In the genomic region with DNA sequence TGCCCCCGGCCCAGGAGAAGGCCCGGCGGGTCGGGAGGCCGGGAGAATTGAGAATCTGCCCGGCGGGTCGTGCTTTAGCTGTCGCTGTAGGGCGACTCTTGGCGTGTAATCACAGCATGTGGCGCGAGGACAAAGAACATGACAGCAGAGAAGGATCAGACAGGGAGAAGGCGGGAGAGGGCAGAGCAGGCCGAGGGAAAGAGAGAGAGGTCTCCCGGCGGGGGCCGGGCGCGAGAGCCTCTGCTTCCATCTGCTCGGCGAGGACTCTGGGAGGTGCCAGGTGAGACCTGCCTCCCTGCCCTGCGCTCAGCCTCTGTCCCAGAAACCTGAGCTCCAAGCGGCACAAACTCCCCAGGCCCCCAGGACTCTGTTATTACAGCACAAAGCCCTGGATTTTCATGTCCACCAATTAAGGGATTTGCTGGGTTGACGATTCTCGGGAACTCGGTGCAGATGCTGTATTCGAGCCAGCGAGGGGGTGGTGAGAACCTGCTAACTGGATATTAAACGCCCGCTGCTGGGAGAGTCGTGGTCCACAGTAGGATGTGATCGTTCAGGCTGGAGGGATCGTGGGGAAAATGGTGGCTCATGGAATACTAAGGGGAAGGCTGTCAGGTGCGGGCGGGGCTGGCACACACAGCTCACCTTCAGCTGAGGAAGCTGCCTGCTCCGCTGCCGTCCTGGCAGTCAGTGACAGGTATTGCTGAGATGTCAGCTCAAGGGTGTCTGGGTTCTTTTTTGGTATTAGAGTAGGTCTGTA, we compare ENCODE assay signal across 14 cellular contexts.
DNase-seq lines count a peak whose midpoint lies in the region; ATAC-seq and TF ChIP-seq lines count a peak whose summit lies in the region.
"Had no signal": no experiment of that assay in that cellular context is flagged by ENCODE, and none has a peak within 500 bp of the region (broad histone marks: within the 10 kb centered on the region; RNA-seq: fewer than 3 reads in every experiment).

No MANE protein-coding gene starts in this region.

- H2AK9ac ChIP-seq in IMR-90 (replicated peaks; ENCODE audit: low read depth, low read length, poor library complexity) = peak overlapping the region; percentile 46

- 86% methylated on average over 11 of the region's 38 CpGs; no CpG with 5 or more reads in 1 of the 2 experiments for WGBS in IMR-90 (ENCODE audit: extremely low coverage in 2 of 2, insufficient read length in 1 of 2), 2 experiments
- 85 to 93% (median 89%) methylated on average over 38 of the region's 38 CpGs for WGBS in heart left ventricle, 4 donors

- no peak overlapping the region for H2BK20ac ChIP-seq in IMR-90 (ENCODE audit: low read depth, low read length)

- no peak for TF ChIP-seq RAD21 in IMR-90 (IDR thresholded peaks at IDR 0.05; ENCODE audit: low read length)

- no peaks in the 10 kb centered on the region for H3K27me3 ChIP-seq in IMR-90 (ENCODE audit: control insufficient read depth, insufficient read depth, low read length)
- H3K27me3 ChIP-seq in dorsolateral prefrontal cortex = no peaks in the 10 kb centered on the region
- no peaks in the 10 kb centered on the region for H3K27me3 ChIP-seq in heart left ventricle
- no peaks in the 10 kb centered on the region for H3K27me3 ChIP-seq in CD8-positive, alpha-beta T cell (ENCODE audit: insufficient read depth, low read length)
- H3K27me3 ChIP-seq: BE2C had no signal

- TF ChIP-seq POLR2A in IMR-90 (IDR thresholded peaks at IDR 0.05; ENCODE audit: low read depth, low read length) (no peak), heart left ventricle (IDR thresholded peaks at IDR 0.05) (no peak)

- no peak overlapping the region for H2AK5ac ChIP-seq in IMR-90 (ENCODE audit: low read depth, low read length)

- no peak overlapping the region for H3K18ac ChIP-seq in IMR-90 (ENCODE audit: low read depth, low read length)

- peaks cover 90% of the 10 kb centered on the region for H4K20me1 ChIP-seq in IMR-90 (ENCODE audit: insufficient read depth, low read length)

- H3K4me1 ChIP-seq in IMR-90 (ENCODE audit: control insufficient read depth, insufficient read depth, low read length) (peaks cover 17% of the 10 kb centered on the region), heart left ventricle (peaks cover 0 to 23% (median 10%) of the 10 kb centered on the region in 12 donors)
- H3K4me1 ChIP-seq in CD8-positive, alpha-beta T cell (ENCODE audit: insufficient read depth, low read length) = no peaks in the 10 kb centered on the region

- no peak overlapping the region for H3K9ac ChIP-seq in IMR-90 (ENCODE audit: low read depth, low read length)

- no peak overlapping the region for H3K14ac ChIP-seq in IMR-90 (replicated peaks; ENCODE audit: low read depth, low read length)

- H4K8ac ChIP-seq in IMR-90 (ENCODE audit: low read depth in 2 of 2, low read length in 2 of 2) = no peak overlapping the region

- H3K4me1 Mint-ChIP-seq in CD8-positive, alpha-beta T cell (ENCODE audit: low read depth) = no peaks in the 10 kb centered on the region
- H3K4me1 Mint-ChIP-seq: activated naive CD8-positive, alpha-beta T cell treated with anti-CD3 and anti-CD28 coated beads for 36 hours had no signal

- ATAC-seq in IMR-90 (ENCODE audit: low read depth) (no peak), heart left ventricle (no peak)
- no peak for ATAC-seq in CD8-positive, alpha-beta T cell
- ATAC-seq: left ventricle myocardium superior, Right ventricle myocardium inferior had no signal

- H3K27me3 Mint-ChIP-seq in CD8-positive, alpha-beta T cell (ENCODE audit: low read depth) = peaks cover 2% of the 10 kb centered on the region
- H3K27me3 Mint-ChIP-seq: activated naive CD8-positive, alpha-beta T cell treated with anti-CD3 and anti-CD28 coated beads for 36 hours had no signal

- in situ Hi-C loops in IMR-90 (cut with MboI; ENCODE audit: low sequenced_read_pairs) = no loop called here

- H2AFZ ChIP-seq in IMR-90 (replicated peaks; ENCODE audit: low read length, poor library complexity) = no peak overlapping the region

- no peak overlapping the region for H2BK15ac ChIP-seq in IMR-90 (ENCODE audit: low read depth, low read length)

- TF ChIP-seq CTCF in IMR-90 (conservative IDR thresholded peaks at IDR 0.05; ENCODE audit: low read depth, low read length) (no peak), dorsolateral prefrontal cortex (IDR thresholded peaks at IDR 0.05 in 54 of 56, conservative IDR thresholded peaks at IDR 0.05 in 2 of 56; ENCODE audit: low read depth in 1 of 56, partially characterized antibody in 56 of 56) (peak in 5 of 56 donors; percentile 8 to 32 (median 17)), heart left ventricle (IDR thresholded peaks at IDR 0.05) (no peak)
- TF ChIP-seq CTCF in CD8-positive, alpha-beta T cell (IDR thresholded peaks at IDR 0.05) = no peak

- CTCF ChIA-PET in IMR-90 (lab: Yijun Ruan, JAX) = interaction anchor here (0.6 to 1.1 kb wide), 2 partner anchors 8 to 147 kb away, joined by 3 to 4 read pairs; no protein-coding TSS in a partner anchor
- CTCF ChIA-PET in CD8-positive, alpha-beta T cell (lab: Charles Lee) = interaction anchor here (1.0 to 1.5 kb wide), 3 partner anchors 8 to 14 kb away, joined by 4 read pairs; no protein-coding TSS in a partner anchor

- H3K9me1 ChIP-seq in IMR-90 (ENCODE audit: insufficient read depth, low read length) = peaks cover 14% of the 10 kb centered on the region; the same call in 1 of the 2 replicates

- H3K4ac ChIP-seq in IMR-90 (ENCODE audit: low read depth, low read length) = no peak overlapping the region

- POLR2A ChIA-PET in IMR-90 (lab: Charles Lee; ENCODE audit: unreplicated experiment) = no interaction called here
- POLR2A ChIA-PET in CD8-positive, alpha-beta T cell (lab: Charles Lee) = no interaction called here

- no peak overlapping the region for H3K27ac Mint-ChIP-seq in CD8-positive, alpha-beta T cell
- H3K27ac Mint-ChIP-seq: activated naive CD8-positive, alpha-beta T cell treated with anti-CD3 and anti-CD28 coated beads for 36 hours had no signal

- no peak overlapping the region for H4K5ac ChIP-seq in IMR-90 (ENCODE audit: low read depth, low read length)

- peaks cover 10 to 73% of the 10 kb centered on the region in 2 experiments for H3K79me1 ChIP-seq in IMR-90 (ENCODE audit: low read depth in 1 of 2, low read length in 2 of 2)

- H4K91ac ChIP-seq in IMR-90 (ENCODE audit: insufficient read depth, low read depth, low read length) = no peak overlapping the region

- dilution Hi-C loops in IMR-90 (cut with HindIII; ENCODE audit: low sequenced_read_pairs, unreplicated experiment) = no loop called here

- H3K27ac ChIP-seq in IMR-90 (ENCODE audit: insufficient read depth, low read length) (no peak overlapping the region), dorsolateral prefrontal cortex (peak overlapping the region in 45 of 59 donors; percentile 12 to 97 (median 63)), heart left ventricle (no peak overlapping the region)
- no peak overlapping the region for H3K27ac ChIP-seq in CD8-positive, alpha-beta T cell (ENCODE audit: low read depth, low read length)

- H3K4me3 Mint-ChIP-seq in CD8-positive, alpha-beta T cell = no peak overlapping the region
- H3K4me3 Mint-ChIP-seq: activated naive CD8-positive, alpha-beta T cell treated with anti-CD3 and anti-CD28 coated beads for 36 hours had no signal

- no peaks in the 10 kb centered on the region for H3K9me3 Mint-ChIP-seq in CD8-positive, alpha-beta T cell
- H3K9me3 Mint-ChIP-seq: activated naive CD8-positive, alpha-beta T cell treated with anti-CD3 and anti-CD28 coated beads for 36 hours had no signal

- H2BK120ac ChIP-seq in IMR-90 (ENCODE audit: low read depth, low read length) = no peak overlapping the region

- no peak overlapping the region for H3K4me3 ChIP-seq in IMR-90 (ENCODE audit: insufficient read depth, low read depth, low read length)
- H3K4me3 ChIP-seq in dorsolateral prefrontal cortex = no peak overlapping the region
- H3K4me3 ChIP-seq in heart left ventricle = no peak overlapping the region
- no peak overlapping the region for H3K4me3 ChIP-seq in CD8-positive, alpha-beta T cell (ENCODE audit: low read depth, low read length)

- no peak for DNase-seq in IMR-90
- peak; percentile 70 for DNase-seq in NCI-H2227 treated with DMSO at 0.1 percent for 48 hours (lab: John Stamatoyannopoulos, UW)
- DNase-seq in dorsolateral prefrontal cortex = peak in 9 of 10 donors; percentile 43 to 79 (median 63)
- peak; percentile 93 for DNase-seq in retina
- no peak for DNase-seq in heart left ventricle
- DNase-seq in GM19238 (ENCODE audit: insufficient read length, low spot score) = no peak
- no peak for DNase-seq in CD8-positive, alpha-beta T cell
- DNase-seq: activated CD4-positive, alpha-beta T cell treated with anti-CD3 and anti-CD28 coated beads for 1 hour; activated naive CD8-positive, alpha-beta T cell treated with anti-CD3 and anti-CD28 coated beads for 36 hours; BE2C; DMS53; left ventricle myocardium superior; T-helper 2 cell had no signal

- H3K4me2 ChIP-seq in IMR-90 (ENCODE audit: low read depth, low read length) = no peak overlapping the region

- H3K23ac ChIP-seq in IMR-90 (ENCODE audit: low read depth, low read length) = no peak overlapping the region

- BruUV-seq in IMR-90 (replicated peaks; lab: Mats Ljungman, UMichigan) = no TSS peak

- no peaks in the 10 kb centered on the region for H3K9me3 ChIP-seq in IMR-90 (ENCODE audit: control insufficient read depth, insufficient read depth, low read length)
- no peaks in the 10 kb centered on the region for H3K9me3 ChIP-seq in heart left ventricle
- no peaks in the 10 kb centered on the region for H3K9me3 ChIP-seq in CD8-positive, alpha-beta T cell (ENCODE audit: low read length)
- H3K9me3 ChIP-seq: BE2C had no signal

- intact Hi-C loops in IMR-90 (cut with micrococcal nuclease) (no loop called here), dorsolateral prefrontal cortex (cut with DNase I) (loop anchor here in 1 of 2 donors (5.0 kb wide), 1 partner anchor 368 kb away; no protein-coding TSS in a partner anchor), heart left ventricle (cut with DNase I) (no loop called here)
- intact Hi-C loops in CD8-positive, alpha-beta T cell (cut with DNase I, micrococcal nuclease) = no loop called here

- H2BK5ac ChIP-seq in IMR-90 (ENCODE audit: low read depth, low read length, poor library complexity, severe bottlenecking) = no peak overlapping the region

- no peaks in the 10 kb centered on the region for H3K36me3 Mint-ChIP-seq in CD8-positive, alpha-beta T cell
- H3K36me3 Mint-ChIP-seq: activated naive CD8-positive, alpha-beta T cell treated with anti-CD3 and anti-CD28 coated beads for 36 hours had no signal

- H3K36me3 ChIP-seq in IMR-90 (ENCODE audit: control insufficient read depth, insufficient read depth, low read length) = 0 out of 2 replicates have a peak, but pooled peaks cover 2% of the 10 kb centered on the region
- no peaks in the 10 kb centered on the region for H3K36me3 ChIP-seq in heart left ventricle
- no peaks in the 10 kb centered on the region for H3K36me3 ChIP-seq in CD8-positive, alpha-beta T cell (ENCODE audit: insufficient read depth, low read length)
- H3K36me3 ChIP-seq: BE2C had no signal

- H3K56ac ChIP-seq in IMR-90 (ENCODE audit: extremely low read depth, insufficient read depth, low read length) = no peak overlapping the region

TF ChIP-seq in IMR-90, 13 proteins besides CTCF, POLR2A, EP300 and RAD21 (continues in another document):
- no peak for TF ChIP-seq MAZ (IDR thresholded peaks at IDR 0.05; ENCODE audit: borderline replicate concordance, low read depth, low read length)
- no peak for TF ChIP-seq SMC3 (IDR thresholded peaks at IDR 0.05; ENCODE audit: low read depth, low read length)
- no peak for TF ChIP-seq MXI1 (IDR thresholded peaks at IDR 0.05; ENCODE audit: borderline replicate concordance, low read depth, low read length)

Comparison
In these comparisons a context has a peak if more than half of its experiments do, and no peak if none do; other contexts are left out.
1. DNase-seq: peak in NCI-H2227 treated with DMSO at 0.1 percent for 48 hours (single experiment), dorsolateral prefrontal cortex (9 of 10) and retina (single experiment); none in IMR-90 (single experiment), heart left ventricle (0 of 5), GM19238 (single experiment) and CD8-positive, alpha-beta T cell (0 of 7).
2. H3K27ac ChIP-seq: peak in dorsolateral prefrontal cortex (45 of 59); none in IMR-90 (single experiment), heart left ventricle (0 of 12) and CD8-positive, alpha-beta T cell (single experiment).